ENCODE assay signal across 2 cellular contexts in the genomic region with DNA sequence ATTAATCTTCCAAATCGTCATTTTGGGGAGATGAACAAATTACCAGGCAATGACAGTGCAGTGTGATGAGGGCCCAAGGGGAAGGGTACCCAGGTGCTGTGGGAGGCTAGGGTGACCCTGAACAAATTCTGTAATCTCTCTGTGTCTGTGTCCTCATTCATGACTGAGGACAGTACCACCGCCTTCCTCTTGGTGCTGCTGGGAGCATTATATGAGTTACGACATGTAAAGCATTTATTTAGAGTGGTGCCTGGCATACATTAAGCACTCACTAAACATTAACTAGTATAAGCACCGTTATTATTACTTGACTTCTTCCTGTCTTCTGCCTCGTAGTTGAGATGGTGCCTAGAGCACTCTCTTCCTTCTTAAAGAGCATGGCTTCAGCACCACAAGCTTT.
TF ChIP-seq lines count a peak whose summit lies in the region.

No MANE protein-coding gene starts in this region.

TF ChIP-seq in HEK293T, 16 proteins besides CTCF, POLR2A, EP300 and RAD21 (continued from another document):
- TF ChIP-seq, protein P1, sequence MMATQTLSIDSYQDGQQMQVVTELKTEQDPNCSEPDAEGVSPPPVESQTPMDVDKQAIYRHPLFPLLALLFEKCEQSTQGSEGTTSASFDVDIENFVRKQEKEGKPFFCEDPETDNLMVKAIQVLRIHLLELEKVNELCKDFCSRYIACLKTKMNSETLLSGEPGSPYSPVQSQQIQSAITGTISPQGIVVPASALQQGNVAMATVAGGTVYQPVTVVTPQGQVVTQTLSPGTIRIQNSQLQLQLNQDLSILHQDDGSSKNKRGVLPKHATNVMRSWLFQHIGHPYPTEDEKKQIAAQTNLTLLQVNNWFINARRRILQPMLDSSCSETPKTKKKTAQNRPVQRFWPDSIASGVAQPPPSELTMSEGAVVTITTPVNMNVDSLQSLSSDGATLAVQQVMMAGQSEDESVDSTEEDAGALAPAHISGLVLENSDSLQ (IDR thresholded peaks at IDR 0.05) = no peak
- no peak for TF ChIP-seq ZNF384 (IDR thresholded peaks at IDR 0.05)
- TF ChIP-seq LEF1 (IDR thresholded peaks at IDR 0.05; ENCODE audit: borderline replicate concordance) = no peak
- TF ChIP-seq CTBP1 (IDR thresholded peaks at IDR 0.05; ENCODE audit: borderline replicate concordance) = no peak
- TF ChIP-seq SP1 (IDR thresholded peaks at IDR 0.05) = no peak
- no peak for TF ChIP-seq HDGF (IDR thresholded peaks at IDR 0.05; ENCODE audit: borderline replicate concordance)
- no peak for TF ChIP-seq FOXK2 (IDR thresholded peaks at IDR 0.05)
- no peak for TF ChIP-seq FOXA1 (IDR thresholded peaks at IDR 0.05)
- TF ChIP-seq TARDBP (IDR thresholded peaks at IDR 0.05) = no peak
- TF ChIP-seq ELF4 (IDR thresholded peaks at IDR 0.05) = no peak

TF ChIP-seq in K562, 482 proteins besides CTCF, POLR2A, EP300 and RAD21 (continued from another document):
- TF ChIP-seq, protein P2, sequence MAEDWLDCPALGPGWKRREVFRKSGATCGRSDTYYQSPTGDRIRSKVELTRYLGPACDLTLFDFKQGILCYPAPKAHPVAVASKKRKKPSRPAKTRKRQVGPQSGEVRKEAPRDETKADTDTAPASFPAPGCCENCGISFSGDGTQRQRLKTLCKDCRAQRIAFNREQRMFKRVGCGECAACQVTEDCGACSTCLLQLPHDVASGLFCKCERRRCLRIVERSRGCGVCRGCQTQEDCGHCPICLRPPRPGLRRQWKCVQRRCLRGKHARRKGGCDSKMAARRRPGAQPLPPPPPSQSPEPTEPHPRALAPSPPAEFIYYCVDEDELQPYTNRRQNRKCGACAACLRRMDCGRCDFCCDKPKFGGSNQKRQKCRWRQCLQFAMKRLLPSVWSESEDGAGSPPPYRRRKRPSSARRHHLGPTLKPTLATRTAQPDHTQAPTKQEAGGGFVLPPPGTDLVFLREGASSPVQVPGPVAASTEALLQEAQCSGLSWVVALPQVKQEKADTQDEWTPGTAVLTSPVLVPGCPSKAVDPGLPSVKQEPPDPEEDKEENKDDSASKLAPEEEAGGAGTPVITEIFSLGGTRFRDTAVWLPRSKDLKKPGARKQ (CRISPR knock-in tag; IDR thresholded peaks at IDR 0.05) = no peak
- TF ChIP-seq, protein P3, sequence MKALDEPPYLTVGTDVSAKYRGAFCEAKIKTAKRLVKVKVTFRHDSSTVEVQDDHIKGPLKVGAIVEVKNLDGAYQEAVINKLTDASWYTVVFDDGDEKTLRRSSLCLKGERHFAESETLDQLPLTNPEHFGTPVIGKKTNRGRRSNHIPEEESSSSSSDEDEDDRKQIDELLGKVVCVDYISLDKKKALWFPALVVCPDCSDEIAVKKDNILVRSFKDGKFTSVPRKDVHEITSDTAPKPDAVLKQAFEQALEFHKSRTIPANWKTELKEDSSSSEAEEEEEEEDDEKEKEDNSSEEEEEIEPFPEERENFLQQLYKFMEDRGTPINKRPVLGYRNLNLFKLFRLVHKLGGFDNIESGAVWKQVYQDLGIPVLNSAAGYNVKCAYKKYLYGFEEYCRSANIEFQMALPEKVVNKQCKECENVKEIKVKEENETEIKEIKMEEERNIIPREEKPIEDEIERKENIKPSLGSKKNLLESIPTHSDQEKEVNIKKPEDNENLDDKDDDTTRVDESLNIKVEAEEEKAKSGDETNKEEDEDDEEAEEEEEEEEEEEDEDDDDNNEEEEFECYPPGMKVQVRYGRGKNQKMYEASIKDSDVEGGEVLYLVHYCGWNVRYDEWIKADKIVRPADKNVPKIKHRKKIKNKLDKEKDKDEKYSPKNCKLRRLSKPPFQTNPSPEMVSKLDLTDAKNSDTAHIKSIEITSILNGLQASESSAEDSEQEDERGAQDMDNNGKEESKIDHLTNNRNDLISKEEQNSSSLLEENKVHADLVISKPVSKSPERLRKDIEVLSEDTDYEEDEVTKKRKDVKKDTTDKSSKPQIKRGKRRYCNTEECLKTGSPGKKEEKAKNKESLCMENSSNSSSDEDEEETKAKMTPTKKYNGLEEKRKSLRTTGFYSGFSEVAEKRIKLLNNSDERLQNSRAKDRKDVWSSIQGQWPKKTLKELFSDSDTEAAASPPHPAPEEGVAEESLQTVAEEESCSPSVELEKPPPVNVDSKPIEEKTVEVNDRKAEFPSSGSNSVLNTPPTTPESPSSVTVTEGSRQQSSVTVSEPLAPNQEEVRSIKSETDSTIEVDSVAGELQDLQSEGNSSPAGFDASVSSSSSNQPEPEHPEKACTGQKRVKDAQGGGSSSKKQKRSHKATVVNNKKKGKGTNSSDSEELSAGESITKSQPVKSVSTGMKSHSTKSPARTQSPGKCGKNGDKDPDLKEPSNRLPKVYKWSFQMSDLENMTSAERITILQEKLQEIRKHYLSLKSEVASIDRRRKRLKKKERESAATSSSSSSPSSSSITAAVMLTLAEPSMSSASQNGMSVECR (CRISPR knock-in tag; IDR thresholded peaks at IDR 0.05) = no peak
- no peak for TF ChIP-seq SETDB1 (IDR thresholded peaks at IDR 0.05; ENCODE audit: low read length)
- no peak for TF ChIP-seq ZNF3 (CRISPR knock-in tag; IDR thresholded peaks at IDR 0.05)
- TF ChIP-seq HDAC6 (IDR thresholded peaks at IDR 0.05; ENCODE audit: low read depth, low read length) = no peak
- TF ChIP-seq SREBF2 (CRISPR knock-in tag; IDR thresholded peaks at IDR 0.05) = no peak
- TF ChIP-seq, protein P4, sequence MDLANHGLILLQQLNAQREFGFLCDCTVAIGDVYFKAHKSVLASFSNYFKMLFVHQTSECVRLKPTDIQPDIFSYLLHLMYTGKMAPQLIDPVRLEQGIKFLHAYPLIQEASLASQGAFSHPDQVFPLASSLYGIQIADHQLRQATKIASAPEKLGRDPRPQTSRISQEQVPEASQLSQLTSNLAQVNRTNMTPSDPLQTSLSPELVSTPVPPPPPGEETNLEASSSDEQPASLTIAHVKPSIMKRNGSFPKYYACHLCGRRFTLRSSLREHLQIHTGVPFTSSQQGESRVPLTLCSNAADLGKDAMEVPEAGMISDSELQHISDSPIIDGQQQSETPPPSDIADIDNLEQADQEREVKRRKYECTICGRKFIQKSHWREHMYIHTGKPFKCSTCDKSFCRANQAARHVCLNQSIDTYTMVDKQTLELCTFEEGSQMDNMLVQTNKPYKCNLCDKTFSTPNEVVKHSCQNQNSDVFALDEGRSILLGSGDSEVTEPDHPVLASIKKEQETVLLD (IDR thresholded peaks at IDR 0.05) = no peak
- TF ChIP-seq, protein P5, sequence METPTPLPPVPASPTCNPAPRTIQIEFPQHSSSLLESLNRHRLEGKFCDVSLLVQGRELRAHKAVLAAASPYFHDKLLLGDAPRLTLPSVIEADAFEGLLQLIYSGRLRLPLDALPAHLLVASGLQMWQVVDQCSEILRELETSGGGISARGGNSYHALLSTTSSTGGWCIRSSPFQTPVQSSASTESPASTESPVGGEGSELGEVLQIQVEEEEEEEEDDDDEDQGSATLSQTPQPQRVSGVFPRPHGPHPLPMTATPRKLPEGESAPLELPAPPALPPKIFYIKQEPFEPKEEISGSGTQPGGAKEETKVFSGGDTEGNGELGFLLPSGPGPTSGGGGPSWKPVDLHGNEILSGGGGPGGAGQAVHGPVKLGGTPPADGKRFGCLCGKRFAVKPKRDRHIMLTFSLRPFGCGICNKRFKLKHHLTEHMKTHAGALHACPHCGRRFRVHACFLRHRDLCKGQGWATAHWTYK (CRISPR knock-in tag; IDR thresholded peaks at IDR 0.05) = no peak
- TF ChIP-seq ELF1 (tag; IDR thresholded peaks at IDR 0.05) = no peak
- no peak for TF ChIP-seq KLF10 (CRISPR knock-in tag; IDR thresholded peaks at IDR 0.05)
- TF ChIP-seq NCOA1 (IDR thresholded peaks at IDR 0.05; ENCODE audit: low read depth) = no peak
- no peak for TF ChIP-seq PHB2 (IDR thresholded peaks at IDR 0.05; ENCODE audit: low read depth)
- TF ChIP-seq MEF2A (IDR thresholded peaks at IDR 0.05; ENCODE audit: control insufficient read depth, low read depth, low read length) = no peak
- TF ChIP-seq SMAD4 (CRISPR knock-in tag; conservative IDR thresholded peaks at IDR 0.05) = no peak
- TF ChIP-seq MEIS2 (IDR thresholded peaks at IDR 0.05; ENCODE audit: partially characterized antibody) = no peak
